2 cellular contexts compared by ENCODE assay signal in the genomic region with DNA sequence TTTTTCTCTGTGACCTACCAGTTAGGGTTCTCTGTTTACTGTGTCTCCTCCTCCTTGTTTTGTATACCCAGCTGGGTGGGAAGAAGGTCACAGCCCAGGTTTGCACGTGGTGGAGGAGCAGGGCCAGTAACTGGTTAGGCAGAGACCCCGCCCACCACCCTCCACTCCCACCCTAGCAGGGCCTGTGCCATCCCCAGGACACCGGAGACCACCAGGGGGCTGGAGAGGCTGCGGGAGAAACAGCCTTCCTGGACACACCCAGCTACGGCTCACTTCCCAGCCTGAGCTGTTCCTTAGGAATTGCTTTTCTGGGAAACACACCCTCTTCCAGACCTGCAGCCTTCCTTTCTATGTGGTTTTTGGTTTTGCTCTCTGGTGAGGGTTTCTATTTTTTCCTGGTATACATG.
TF ChIP-seq lines count a peak whose summit lies in the region.

No MANE protein-coding gene starts in this region.

TF ChIP-seq in HCT116, 20 proteins besides CTCF, POLR2A, EP300 and RAD21 (continued from another document):
- no peak for TF ChIP-seq ELF1 (IDR thresholded peaks at IDR 0.05; ENCODE audit: borderline replicate concordance, low read depth)
- TF ChIP-seq POLR2AphosphoS5 (IDR thresholded peaks at IDR 0.05; ENCODE audit: low read depth, low read length) = no peak
TF ChIP-seq in HCT116: peak in this region for 0.

TF ChIP-seq in WTC11, 78 proteins besides CTCF, POLR2A, EP300 and RAD21 (continued from another document):
- peak; percentile 31; the same call in 1 of the 2 replicates for TF ChIP-seq ZNF423 (CRISPR knock-in tag; IDR thresholded peaks at IDR 0.05)
